In genomic region chr16:29811170-29811895, GRCh38 we compare ENCODE assay signal across 8 cellular contexts. TPM values are rescaled to one million over a fixed set of nuclear protein-coding genes. Genes with fewer than 3 reads are reported as not detected.
DNase-seq lines count a peak whose midpoint lies in the region; ATAC-seq, FAIRE-seq and TF ChIP-seq lines count a peak whose summit lies in the region.

No MANE protein-coding gene starts in this region.

- H3K4me1 ChIP-seq in rectal smooth muscle tissue (ENCODE audit: control insufficient read depth, insufficient read depth, low read length), result peaks cover 38% of the 10 kb centered on the region

- peaks cover 8% of the 10 kb centered on the region for H3K27me3 Mint-ChIP-seq in T-helper 2 cell treated with Interferon-gamma antibody and Interleukin-4, amounts not matched to agents 5 μg/mL and 100 μg/mL, for 36 hours (ENCODE audit: low read depth)
- H3K27me3 Mint-ChIP-seq in MCF 10A (ENCODE audit: insufficient read depth, unreplicated experiment), result no peaks in the 10 kb centered on the region

- peaks cover 38% of the 10 kb centered on the region for H3K4me1 Mint-ChIP-seq in T-helper 2 cell treated with Interferon-gamma antibody and Interleukin-4, amounts not matched to agents 5 μg/mL and 100 μg/mL, for 36 hours (ENCODE audit: low read depth)
- peaks cover 32% of the 10 kb centered on the region for H3K4me1 Mint-ChIP-seq in MCF 10A (ENCODE audit: insufficient read depth, unreplicated experiment)

- no TSS peak for BruUV-seq in MCF 10A (replicated peaks; lab: Mats Ljungman, UMichigan)

- no peaks in the 10 kb centered on the region for H3K27me3 ChIP-seq in rectal smooth muscle tissue (ENCODE audit: control insufficient read depth, insufficient read depth, low read length)

- H3K36me3 Mint-ChIP-seq in T-helper 2 cell treated with Interferon-gamma antibody and Interleukin-4, amounts not matched to agents 5 μg/mL and 100 μg/mL, for 36 hours (ENCODE audit: low read depth), result peaks cover 32% of the 10 kb centered on the region
- H3K36me3 Mint-ChIP-seq in MCF 10A (ENCODE audit: insufficient read depth, unreplicated experiment), result peaks cover 37% of the 10 kb centered on the region

- peaks cover 11% of the 10 kb centered on the region for H3K36me3 ChIP-seq in rectal smooth muscle tissue (ENCODE audit: control insufficient read depth, insufficient read depth, low read length)

- TF ChIP-seq POLR2A in H54 (IDR thresholded peaks at IDR 0.05; ENCODE audit: low read depth, low read length), result peak; percentile 67

- peak overlapping the region; percentile 16 for H3K9ac ChIP-seq in rectal smooth muscle tissue (ENCODE audit: low read length)

- intact Hi-C loops in MCF 10A (cut with micrococcal nuclease), result no loop called here

- peak overlapping the region; percentile 80 for H3K27ac Mint-ChIP-seq in T-helper 2 cell treated with Interferon-gamma antibody and Interleukin-4, amounts not matched to agents 5 μg/mL and 100 μg/mL, for 36 hours
- peak overlapping the region; percentile 40 for H3K27ac Mint-ChIP-seq in MCF 10A (ENCODE audit: low read depth, unreplicated experiment)

- ATAC-seq in GM19397 (IDR thresholded peaks at IDR 0.05; ENCODE audit: unreplicated experiment), result no peak

- no peaks in the 10 kb centered on the region for H3K9me3 Mint-ChIP-seq in T-helper 2 cell treated with Interferon-gamma antibody and Interleukin-4, amounts not matched to agents 5 μg/mL and 100 μg/mL, for 36 hours
- H3K9me3 Mint-ChIP-seq in MCF 10A (ENCODE audit: unreplicated experiment), result no peaks in the 10 kb centered on the region

- in situ Hi-C loops in Caki2 (cut with HindIII; ENCODE audit: low pct_unique_long_range_greater_than_20kb, low sequenced_read_pairs), result no loop called here

- peak; percentile 96 for DNase-seq in Caki2 (ENCODE audit: low read depth)
- DNase-seq in H54 (ENCODE audit: insufficient read length, low spot score), result peak; percentile 94
- DNase-seq in NCI-H1436 treated with DMSO at 0.1 percent for 48 hours (lab: John Stamatoyannopoulos, UW), result peak; percentile 50
- DNase-seq in T-helper 2 cell treated with Interferon-gamma antibody and Interleukin-4, amounts not matched to agents 5 μg/mL and 100 μg/mL, for 36 hours (ENCODE audit: low spot score), result peak; percentile 88
- DNase-seq in MCF 10A (ENCODE audit: unreplicated experiment), result peak; percentile 97
- DNase-seq in iPS DF 4.7 (ENCODE audit: extremely low read depth, low spot score), result peak; percentile 90

- H3K4me3 Mint-ChIP-seq in T-helper 2 cell treated with Interferon-gamma antibody and Interleukin-4, amounts not matched to agents 5 μg/mL and 100 μg/mL, for 36 hours, result peak overlapping the region; percentile 85
- peak overlapping the region; percentile 69 for H3K4me3 Mint-ChIP-seq in MCF 10A (ENCODE audit: unreplicated experiment)

- peak; percentile 73 for FAIRE-seq in H54 (lab: Jason Lieb, UNC)

- CTCF ChIA-PET in MCF 10A (lab: Yijun Ruan, JAX), result interaction anchor here (0.6 to 0.9 kb wide), 2 partner anchors 130 to 618 kb away, joined by 3 read pairs; partner anchors contain the start of gene DCTPP1

- POLR2A ChIA-PET in MCF 10A (lab: Yijun Ruan, JAX), result interaction anchor here (0.6 to 2.0 kb wide), 7 partner anchors 9 to 185 kb away, joined by 3 to 16 read pairs (median 4); partner anchors contain the start of genes INO80E, KCTD13, KIF22 and MVP

- peak overlapping the region; percentile 86 for H3K4me3 ChIP-seq in rectal smooth muscle tissue (ENCODE audit: low read length)

- peak overlapping the region; percentile 87 for H3K27ac ChIP-seq in rectal smooth muscle tissue (ENCODE audit: low read depth, low read length)

- TF ChIP-seq CTCF in MCF 10A (IDR thresholded peaks at IDR 0.05; ENCODE audit: unreplicated experiment), result no peak

RNA-seq across cellular contexts. Expression of gene PRRT2, which starts 0.7 kb away (rescaled TPM):
- total RNA-seq in Caki2 (2014; rRNA removed; shearing (Covaris generic); ENCODE audit: low replicate concordance), result not detected in 2 replicates
- total RNA-seq in MCF 10A (2022), result 0.42 and 0.96 TPM in 2 replicates

RNA-seq across cellular contexts. Expression of gene PAGR1, which starts 4.6 kb away (rescaled TPM):
- total RNA-seq in Caki2 (2014; rRNA removed; shearing (Covaris generic); ENCODE audit: low replicate concordance), result 117 and 122 TPM in 2 replicates
- total RNA-seq in MCF 10A (2022), result 21.3 and 25.0 TPM in 2 replicates

RNA-seq across cellular contexts. Expression of gene MAZ, which starts 5.0 kb away (rescaled TPM):
- 339 and 403 TPM in 2 replicates for total RNA-seq in Caki2 (2014; rRNA removed; shearing (Covaris generic); ENCODE audit: low replicate concordance)
- total RNA-seq in MCF 10A (2022), result 185 and 194 TPM in 2 replicates

RNA-seq across cellular contexts. Expression of gene MVP, which starts 8.9 kb away (rescaled TPM):
- total RNA-seq in Caki2 (2014; rRNA removed; shearing (Covaris generic); ENCODE audit: low replicate concordance), result 282 and 291 TPM in 2 replicates
- 56.5 and 71.9 TPM in 2 replicates for total RNA-seq in MCF 10A (2022)

RNA-seq across cellular contexts. Expression of gene KIF22, which starts 20.8 kb away (rescaled TPM):
- 168 and 188 TPM in 2 replicates for total RNA-seq in Caki2 (2014; rRNA removed; shearing (Covaris generic); ENCODE audit: low replicate concordance)
- total RNA-seq in MCF 10A (2022), result 36.3 and 53.8 TPM in 2 replicates
